In genomic region chr10:86172296-86172695, GRCh38 we compare ENCODE assay signal across 32 cellular contexts.
"Had no signal": no experiment of that assay in that cellular context is flagged by ENCODE, and none has a peak within 500 bp of the region (broad histone marks: within the 10 kb centered on the region; RNA-seq: fewer than 3 reads in every experiment).

No MANE protein-coding gene starts in this region.

- H3K36me3 Mint-ChIP-seq: activated naive CD4-positive, alpha-beta T cell treated with anti-CD3 and anti-CD28 coated beads, Interleukin-2, amount 50 U/mL, for 24 hours; activated naive CD8-positive, alpha-beta T cell treated with anti-CD3 and anti-CD28 coated beads, Interleukin-2, amount 10 ng/mL, durations not matched to agents 7 days and 5 days; T-cell had no signal

- H3K4me1 ChIP-seq: body of pancreas, breast epithelium had no signal

- H3K9me3 Mint-ChIP-seq: activated CD4-positive, alpha-beta T cell treated with anti-CD3 and anti-CD28 coated beads, Interleukin-2, amount 10 ng/mL, durations not matched to agents 24 days and 14 days; activated CD8-positive, alpha-beta T cell treated with anti-CD3 and anti-CD28 coated beads for 36 hours; activated naive CD4-positive, alpha-beta T cell treated with anti-CD3 and anti-CD28 coated beads, Interleukin-2, amount 50 U/mL, for 24 hours; activated naive CD8-positive, alpha-beta T cell treated with anti-CD3 and anti-CD28 coated beads, Interleukin-2, amount 10 ng/mL, durations not matched to agents 7 days and 5 days; activated T-cell treated with anti-CD3 and anti-CD28 coated beads, Interleukin-2, amount 50 U/mL, for 72 hours; activated T-helper 17 cell treated with anti-CD3 and anti-CD28 coated beads, Interleukin-2, amount 50 U/mL, for 72 hours; T-cell had no signal

- DNase-seq: activated CD4-positive, alpha-beta T cell treated with anti-CD3 and anti-CD28 coated beads, Interleukin-2, amount 10 ng/mL, durations not matched to agents 24 days and 14 days; activated CD4-positive, alpha-beta T cell treated with anti-CD3 and anti-CD28 coated beads, Interleukin-2, amount 50 U/mL, for 4 hours; activated CD8-positive, alpha-beta T cell treated with anti-CD3 and anti-CD28 coated beads for 36 hours; activated gamma-delta T cell; activated naive CD4-positive, alpha-beta T cell treated with Interleukin-2 at 50 U/mL for 16 hours; activated naive CD8-positive, alpha-beta T cell treated with anti-CD3 and anti-CD28 coated beads, Interleukin-2, amount 10 ng/mL, durations not matched to agents 7 days and 5 days; activated T-cell treated with anti-CD3 and anti-CD28 coated beads, Interleukin-2, amount 50 U/mL, for 1 hour; activated T-cell treated with anti-CD3 and anti-CD28 coated beads, Interleukin-2, amount 50 U/mL, for 72 hours; body of pancreas; cerebellar nuclear complex; MM.1S; NCI-H1092 treated with DMSO at 0.1 percent for 48 hours; NCI-H146; NCI-H187; NCI-H2081; NCI-H2171 treated with DMSO at 0.1 percent for 48 hours; NCI-H2227 treated with DMSO at 0.1 percent for 48 hours; NCI-H446; NCI-H510A treated with DMSO at 0.1 percent for 48 hours; NCI-H69; NK-92 treated with Interleukin-12 subunit alpha and Interleukin-12 subunit beta, amount 100 ng/mL, for 24 hours; RPMI8226; SIG-M5; T-cell; T-helper 2 cell; T-helper 9 cell had no signal

- H3K4me3 ChIP-seq: body of pancreas, breast epithelium had no signal

- H3K36me3 ChIP-seq: breast epithelium had no signal

- H3K27ac Mint-ChIP-seq: activated CD4-positive, alpha-beta T cell treated with anti-CD3 and anti-CD28 coated beads, Interleukin-2, amount 10 ng/mL, durations not matched to agents 24 days and 14 days; activated CD8-positive, alpha-beta T cell treated with anti-CD3 and anti-CD28 coated beads for 36 hours; activated naive CD4-positive, alpha-beta T cell treated with anti-CD3 and anti-CD28 coated beads, Interleukin-2, amount 50 U/mL, for 24 hours; activated naive CD8-positive, alpha-beta T cell treated with anti-CD3 and anti-CD28 coated beads, Interleukin-2, amount 10 ng/mL, durations not matched to agents 7 days and 5 days; activated T-cell treated with anti-CD3 and anti-CD28 coated beads, Interleukin-2, amount 50 U/mL, for 72 hours; activated T-helper 17 cell treated with anti-CD3 and anti-CD28 coated beads, Interleukin-2, amount 50 U/mL, for 72 hours; T-cell had no signal

- H3K4me3 Mint-ChIP-seq: activated CD4-positive, alpha-beta T cell treated with anti-CD3 and anti-CD28 coated beads, Interleukin-2, amount 10 ng/mL, durations not matched to agents 24 days and 14 days; activated CD8-positive, alpha-beta T cell treated with anti-CD3 and anti-CD28 coated beads for 36 hours; activated naive CD4-positive, alpha-beta T cell treated with anti-CD3 and anti-CD28 coated beads, Interleukin-2, amount 50 U/mL, for 24 hours; activated naive CD8-positive, alpha-beta T cell treated with anti-CD3 and anti-CD28 coated beads, Interleukin-2, amount 10 ng/mL, durations not matched to agents 7 days and 5 days; activated T-cell treated with anti-CD3 and anti-CD28 coated beads, Interleukin-2, amount 50 U/mL, for 72 hours; activated T-helper 17 cell treated with anti-CD3 and anti-CD28 coated beads, Interleukin-2, amount 50 U/mL, for 72 hours; T-cell had no signal

- H3K9me3 ChIP-seq: body of pancreas, breast epithelium had no signal

- H3K27me3 ChIP-seq: body of pancreas, breast epithelium had no signal

- H3K27me3 Mint-ChIP-seq: activated naive CD4-positive, alpha-beta T cell treated with anti-CD3 and anti-CD28 coated beads, Interleukin-2, amount 50 U/mL, for 24 hours; activated T-helper 17 cell treated with anti-CD3 and anti-CD28 coated beads, Interleukin-2, amount 50 U/mL, for 72 hours had no signal

- ATAC-seq: activated CD8-positive, alpha-beta T cell treated with anti-CD3 and anti-CD28 coated beads for 36 hours; activated T-cell treated with anti-CD3 and anti-CD28 coated beads, Interleukin-2, amount 50 U/mL, for 72 hours; activated T-helper 17 cell treated with anti-CD3 and anti-CD28 coated beads, Interleukin-2, amount 50 U/mL, for 72 hours; body of pancreas; Panc1; Right ventricle myocardium inferior; SK-N-SH treated with all-trans-retinoic acid at 6 μM for 48 hours; T-cell had no signal

- H3K4me1 Mint-ChIP-seq: activated CD4-positive, alpha-beta T cell treated with anti-CD3 and anti-CD28 coated beads, Interleukin-2, amount 10 ng/mL, durations not matched to agents 24 days and 14 days; activated naive CD4-positive, alpha-beta T cell treated with anti-CD3 and anti-CD28 coated beads, Interleukin-2, amount 50 U/mL, for 24 hours; activated naive CD8-positive, alpha-beta T cell treated with anti-CD3 and anti-CD28 coated beads, Interleukin-2, amount 10 ng/mL, durations not matched to agents 7 days and 5 days; activated T-helper 17 cell treated with anti-CD3 and anti-CD28 coated beads, Interleukin-2, amount 50 U/mL, for 72 hours; T-cell had no signal
